Comparison of ENCODE assay signal across 8 cellular contexts in genomic region chr5:140372971-140373487, GRCh38. TPM values are rescaled to one million over a fixed set of nuclear protein-coding genes. Genes with fewer than 3 reads are reported as not detected.
DNase-seq lines count a peak whose midpoint lies in the region; ATAC-seq and TF ChIP-seq lines count a peak whose summit lies in the region.

No MANE protein-coding gene starts in this region.

- H3K27me3 ChIP-seq in OCI-LY3 (ENCODE audit: low read depth, low read length) (no peaks in the 10 kb centered on the region), neuronal stem cell (ENCODE audit: control insufficient read depth in 3 of 3, insufficient read depth in 3 of 3, low read depth in 1 of 3, low read length in 3 of 3) (no peaks in the 10 kb centered on the region), aorta (ENCODE audit: control insufficient read depth in 1 of 2, insufficient read depth in 2 of 2, low read length in 1 of 2) (no peaks in the 10 kb centered on the region)

- H3K36me3 ChIP-seq in OCI-LY3 (replicated peaks; ENCODE audit: low read depth, low read length) (no peaks in the 10 kb centered on the region), neuronal stem cell (replicated peaks in 1 of 2; ENCODE audit: control insufficient read depth in 2 of 2, insufficient read depth in 2 of 2, low read length in 2 of 2) (no peaks in the 10 kb centered on the region), aorta (ENCODE audit: control insufficient read depth in 1 of 2, insufficient read depth in 2 of 2, low read length in 1 of 2) (no peaks in the 10 kb centered on the region)

- no peak overlapping the region for H4K91ac ChIP-seq in neuronal stem cell (ENCODE audit: low read depth, low read length, poor library complexity)

- no peak overlapping the region for H4K8ac ChIP-seq in neuronal stem cell (ENCODE audit: low read depth, low read length)

- no peak overlapping the region for H2BK15ac ChIP-seq in neuronal stem cell (ENCODE audit: low read length)

- no peak overlapping the region for H2BK120ac ChIP-seq in neuronal stem cell (ENCODE audit: low read depth, low read length)

- DNase-seq in ELF-1 (ENCODE audit: low read depth, low spot score) = peak; percentile 88
- peak; percentile 14 for DNase-seq in activated T-helper 9 cell treated with anti-CD3 and anti-CD28 coated beads, Interleukin-2, amount 50 U/mL, for 16 hours (ENCODE audit: low read depth)
- DNase-seq in globus pallidus (ENCODE audit: low spot score) = peak; percentile 54
- DNase-seq in neuronal stem cell (ENCODE audit: low spot score) = peak; percentile 67
- peak; percentile 85 to 89 for DNase-seq in aorta

- no peak overlapping the region for H2BK12ac ChIP-seq in neuronal stem cell (ENCODE audit: low read length)

- H3K4me2 ChIP-seq in OCI-LY3 (ENCODE audit: low read length) = peak overlapping the region; percentile 59
- H3K4me2 ChIP-seq in neuronal stem cell (ENCODE audit: insufficient read depth, low read length, poor library complexity, severe bottlenecking) = no peak overlapping the region

- H3K4me1 ChIP-seq in OCI-LY3 (ENCODE audit: low read length) = peaks cover 3% of the 10 kb centered on the region; the same call in 1 of the 2 replicates
- H3K4me1 ChIP-seq in neuronal stem cell (ENCODE audit: control insufficient read depth in 2 of 2, insufficient read depth in 1 of 2, low read depth in 1 of 2, low read length in 2 of 2) = peaks cover 0 to 2% of the 10 kb centered on the region in 2 donors
- H3K4me1 ChIP-seq in aorta (ENCODE audit: control insufficient read depth in 1 of 2, insufficient read depth in 2 of 2, low read length in 2 of 2) = no peaks in the 10 kb centered on the region

- no peak overlapping the region for H2AK5ac ChIP-seq in neuronal stem cell (ENCODE audit: low read depth, low read length)

- WGBS in neuronal stem cell (ENCODE audit: extremely low coverage in 2 of 2, insufficient read length in 2 of 2, insufficient replicate concordance in 1 of 2), 2 donors = no CpG with 5 or more reads among the region's 2 CpGs
- WGBS in aorta, 2 donors = 5 to 15% methylated on average over 2 of the region's 2 CpGs

- H2AFZ ChIP-seq in OCI-LY3 (ENCODE audit: low read depth, low read length) (peak overlapping the region; percentile 92), neuronal stem cell (ENCODE audit: low read length) (peak overlapping the region; percentile 72)

- no peak overlapping the region for H3K4ac ChIP-seq in neuronal stem cell (ENCODE audit: low read length)

- H3K9ac ChIP-seq in OCI-LY3 (ENCODE audit: low read length) = peak overlapping the region; percentile 40; the same call in 1 of the 2 replicates
- no peak overlapping the region for H3K9ac ChIP-seq in neuronal stem cell (ENCODE audit: low read depth, low read length, poor library complexity)

- no peak overlapping the region for H3K18ac ChIP-seq in neuronal stem cell (ENCODE audit: low read length)

- intact Hi-C loops in aorta (cut with DNase I) = loop anchor here (5.0 to 10.0 kb wide), 4 partner anchors 272 to 362 kb away; partner anchors contain the start of genes IK (in 2 of the 2) and NDUFA2 (in 2 of the 2)

- no peak overlapping the region for H2BK5ac ChIP-seq in neuronal stem cell (ENCODE audit: low read length)

- no peak overlapping the region for H3K23ac ChIP-seq in neuronal stem cell (ENCODE audit: low read depth, low read length, poor library complexity)

- no peaks in the 10 kb centered on the region for H3K79me2 ChIP-seq in OCI-LY3 (ENCODE audit: low read length)

- H3K4me3 ChIP-seq in OCI-LY3 (ENCODE audit: low read length) = peak overlapping the region; percentile 35; the same call in 1 of the 2 replicates
- H3K4me3 ChIP-seq in neuronal stem cell (ENCODE audit: low read length in 2 of 2) = no peak overlapping the region
- H3K4me3 ChIP-seq in aorta (ENCODE audit: low read length in 2 of 2) = no peak overlapping the region

- H3K27ac ChIP-seq in OCI-LY3 (ENCODE audit: low read length) = no peak overlapping the region
- no peak overlapping the region for H3K27ac ChIP-seq in neuronal stem cell (replicated peaks; ENCODE audit: low read length)
- H3K27ac ChIP-seq in aorta (ENCODE audit: low read depth in 1 of 2, low read length in 2 of 2) = no peak overlapping the region

- no peak overlapping the region for H3K14ac ChIP-seq in neuronal stem cell (ENCODE audit: low read length)

- H3K9me3 ChIP-seq in OCI-LY3 (ENCODE audit: insufficient read depth, low read length) (no peaks in the 10 kb centered on the region), neuronal stem cell (replicated peaks in 1 of 2; ENCODE audit: control insufficient read depth in 2 of 2, insufficient read depth in 1 of 2, low read depth in 1 of 2, low read length in 2 of 2) (no peaks in the 10 kb centered on the region), aorta (ENCODE audit: control insufficient read depth, low read length) (no peaks in the 10 kb centered on the region)

- no peaks in the 10 kb centered on the region for H4K20me1 ChIP-seq in OCI-LY3 (ENCODE audit: insufficient read depth, low read length)

- H3K79me1 ChIP-seq in neuronal stem cell (ENCODE audit: low read depth, low read length) = no peaks in the 10 kb centered on the region

- ATAC-seq in HG02973 (IDR thresholded peaks at IDR 0.05; ENCODE audit: unreplicated experiment) = peak; percentile 58
- peak; percentile 89 for ATAC-seq in aorta (ENCODE audit: low FRiP score)
- no peak for ATAC-seq in HG03378 (IDR thresholded peaks at IDR 0.05; ENCODE audit: unreplicated experiment)

- TF ChIP-seq CTCF in OCI-LY3 (IDR thresholded peaks at IDR 0.05; ENCODE audit: low read depth, low read length) = peak; percentile 71

RNA-seq across cellular contexts. Expression of gene SLC4A9, which starts 13.0 kb away (rescaled TPM):
- 0.04 TPM for polyA plus RNA-seq in neuronal stem cell (2013, experiment 1 of 2)
- polyA plus RNA-seq in neuronal stem cell (2013, experiment 2 of 2) = 0.01 TPM
- not detected for total RNA-seq in aorta
- polyA plus RNA-seq in aorta = not detected

RNA-seq across cellular contexts. Expression of gene HBEGF, which starts 26.6 kb away (rescaled TPM):
- polyA plus RNA-seq in neuronal stem cell (2013, experiment 1 of 2) = 6.6 TPM
- polyA plus RNA-seq in neuronal stem cell (2013, experiment 2 of 2) = 6.7 TPM
- 10 to 100 TPM; 14.5 to 30.2 TPM for total RNA-seq in aorta
- 1 to 10 TPM; 2.0 to 2.3 TPM for polyA plus RNA-seq in aorta

RNA-seq across cellular contexts. Expression of gene ANKHD1, which starts 28.6 kb away (rescaled TPM):
- 63.3 TPM for polyA plus RNA-seq in neuronal stem cell (2013, experiment 1 of 2)
- polyA plus RNA-seq in neuronal stem cell (2013, experiment 2 of 2) = 63.6 TPM
- 100 to 1,000 TPM; 112 to 138 TPM for total RNA-seq in aorta
- 10 to 100 TPM; 17.0 to 77.2 TPM for polyA plus RNA-seq in aorta

Comparison
In these comparisons a context has a peak if more than half of its experiments do, and no peak if none do; other contexts are left out.
1. DNase-seq: peak in every context shown above with its lines; median percentile 88 in ELF-1; 87 in aorta; 67 in neuronal stem cell; 54 in globus pallidus; 14 in activated T-helper 9 cell treated with anti-CD3 and anti-CD28 coated beads, Interleukin-2, amount 50 U/mL, for 16 hours.